In the genomic region with DNA sequence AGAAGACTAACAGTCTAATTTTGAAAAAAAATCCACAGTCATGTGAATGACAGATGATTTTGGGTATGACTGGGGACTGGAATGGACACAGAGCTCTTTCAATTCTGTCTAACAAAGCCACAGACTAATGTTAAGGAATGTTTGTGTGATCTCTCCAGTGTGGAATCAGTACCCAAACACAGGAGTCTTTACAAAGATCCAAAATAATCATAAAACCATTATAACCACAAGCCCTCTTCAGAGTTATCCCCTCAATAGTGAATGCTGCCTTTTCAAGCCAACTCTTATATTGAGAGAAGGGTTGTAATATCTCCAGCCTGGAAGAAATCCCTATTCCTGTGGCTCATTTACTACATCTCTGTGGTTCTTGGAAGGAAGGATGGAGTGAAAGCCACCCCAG, we compare ENCODE assay signal across 25 cellular contexts.
DNase-seq lines count a peak whose midpoint lies in the region; ATAC-seq, FAIRE-seq and TF ChIP-seq lines count a peak whose summit lies in the region.
"Had no signal": no experiment of that assay in that cellular context is flagged by ENCODE, and none has a peak within 500 bp of the region (broad histone marks: within the 10 kb centered on the region; RNA-seq: fewer than 3 reads in every experiment).

No MANE protein-coding gene starts in this region.

- no peak overlapping the region for H3K4me3 ChIP-seq in AG10803 (ENCODE audit: low read length)
- H3K4me3 ChIP-seq in GM23248 = no peak overlapping the region
- H3K4me3 ChIP-seq in GM12878 = no peak overlapping the region
- no peak overlapping the region for H3K4me3 ChIP-seq in A673 (ENCODE audit: low read depth, low read length, poor library complexity, severe bottlenecking)
- H3K4me3 ChIP-seq: K562, SK-N-MC had no signal

- H3K79me2 ChIP-seq in GM23248 (ENCODE audit: insufficient read depth) (no peaks in the 10 kb centered on the region), GM12878 (ENCODE audit: control insufficient read depth, insufficient read depth, low read length) (no peaks in the 10 kb centered on the region)

- ATAC-seq in GM12878 = no peak
- no peak for ATAC-seq in GM19035 (IDR thresholded peaks at IDR 0.05; ENCODE audit: unreplicated experiment)
- ATAC-seq in HG03432 (IDR thresholded peaks at IDR 0.05; ENCODE audit: unreplicated experiment) = no peak
- ATAC-seq: K562 had no signal

- no peak for TF ChIP-seq CTCF in AG10803 (conservative IDR thresholded peaks at IDR 0.05; ENCODE audit: low read length)
- no peak for TF ChIP-seq CTCF in GM12878 (IDR thresholded peaks at IDR 0.05 in 2 of 3, conservative IDR thresholded peaks at IDR 0.05 in 1 of 3; ENCODE audit: control insufficient read depth in 2 of 3, extremely low read depth in 1 of 3, insufficient read depth in 1 of 3, low read depth in 3 of 3, low read length in 3 of 3)
- TF ChIP-seq CTCF in A673 (conservative IDR thresholded peaks at IDR 0.05; ENCODE audit: low read depth, low read length) = no peak

- in situ Hi-C loops in GM23248 (cut with MboI) = no loop called here
- in situ Hi-C loops in GM12878 (cut with MboI) = no loop called here

- no peak overlapping the region for H3K9ac ChIP-seq in GM23248
- no peak overlapping the region for H3K9ac ChIP-seq in GM12878 (ENCODE audit: control insufficient read depth, insufficient read depth, low read length)

- SMC1A ChIA-PET in GM12878 (lab: Charles Lee; ENCODE audit: uncharacterized antibody, unreplicated experiment) = interaction anchor here (0.7 to 7.6 kb wide), 4 partner anchors 20 to 1015 kb away, joined by 3 to 62 read pairs (median 10); no protein-coding TSS in a partner anchor

- H3K36me3 ChIP-seq in GM23248 (ENCODE audit: low read depth) (no peaks in the 10 kb centered on the region), GM12878 (ENCODE audit: control insufficient read depth in 2 of 2, insufficient read depth in 2 of 2, low read length in 1 of 2) (no peaks in the 10 kb centered on the region), A673 (ENCODE audit: insufficient read depth, low read length, poor library complexity, severe bottlenecking) (no peaks in the 10 kb centered on the region)
- H3K36me3 ChIP-seq: BE2C had no signal

- peaks cover 27% of the 10 kb centered on the region for H3F3A ChIP-seq in GM23248 (ENCODE audit: insufficient read depth)

- TF ChIP-seq POLR2A in GM12878 (IDR thresholded peaks at IDR 0.05; ENCODE audit: low read depth, low read length) = no peak

- H4K20me1 ChIP-seq in GM23248 (ENCODE audit: insufficient read depth) (no peaks in the 10 kb centered on the region), GM12878 (ENCODE audit: control insufficient read depth, insufficient read depth) (no peaks in the 10 kb centered on the region)

- TF ChIP-seq RAD21 in GM12878 (IDR thresholded peaks at IDR 0.05; ENCODE audit: insufficient read depth, low read depth, low read length) = no peak

- H3K9me2 ChIP-seq in GM23248 (ENCODE audit: insufficient read depth) = no peaks in the 10 kb centered on the region

- peaks cover 35% of the 10 kb centered on the region for H3K4me1 ChIP-seq in GM23248 (ENCODE audit: insufficient read depth)
- peaks cover 5% of the 10 kb centered on the region; the same call in 1 of the 2 replicates for H3K4me1 ChIP-seq in GM12878 (ENCODE audit: control insufficient read depth, insufficient read depth, low read length)
- H3K4me1 ChIP-seq in A673 (ENCODE audit: insufficient read depth, low read length, poor library complexity, severe bottlenecking) = no peaks in the 10 kb centered on the region

- H3K27me3 ChIP-seq in GM23248 (replicated peaks; ENCODE audit: insufficient read depth) (no peaks in the 10 kb centered on the region), GM12878 (replicated peaks in 1 of 2; ENCODE audit: control insufficient read depth in 2 of 2, insufficient read depth in 2 of 2, low read length in 1 of 2) (no peaks in the 10 kb centered on the region), A673 (replicated peaks; ENCODE audit: insufficient read depth, low read depth, low read length, poor library complexity) (no peaks in the 10 kb centered on the region)
- H3K27me3 ChIP-seq: BE2C had no signal

- FAIRE-seq in GM12878 (lab: Jason Lieb, UNC) = no peak
- FAIRE-seq: A204.1, GM12892, H54, K562 had no signal

- intact Hi-C loops in GM12878 (cut with micrococcal nuclease; ENCODE audit: unreplicated experiment) = no loop called here
- intact Hi-C loops in A673 (cut with micrococcal nuclease; ENCODE audit: unreplicated experiment) = no loop called here

- no peak overlapping the region for H3K4me2 ChIP-seq in GM23248 (ENCODE audit: unreplicated experiment)
- H3K4me2 ChIP-seq in GM12878 (ENCODE audit: control insufficient read depth, insufficient read depth) = no peak overlapping the region

- DNase-seq in AG10803 (ENCODE audit: low read depth) (peak; percentile 86), GM23248 (peak; percentile 37), GM12878 (ENCODE audit: low read depth, low spot score) (no peak), kidney tubule cell (ENCODE audit: low spot score) (peak; percentile 29), putamen (ENCODE audit: low spot score) (no peak), A673 (ENCODE audit: low spot score) (no peak)
- DNase-seq: BE2C; Calu3; CD4-positive, alpha-beta T cell; DMS53; HFFc6; NCI-H1417; NCI-H1930; NCI-H2171 treated with DMSO at 0.1 percent for 48 hours; NCI-H446 treated with DMSO at 0.1 percent for 48 hours; NK-92 treated with Interleukin-12 subunit alpha and Interleukin-12 subunit beta, amount 100 ng/mL, for 24 hours; OCI-M1 had no signal

- TF ChIP-seq EP300 in GM12878 (IDR thresholded peaks at IDR 0.05; ENCODE audit: borderline replicate concordance in 1 of 2, control insufficient read depth in 1 of 2, low read depth in 2 of 2, low read length in 2 of 2) = no peak

- BruUV-seq in GM12878 (replicated peaks; lab: Mats Ljungman, UMichigan) = no TSS peak
- no TSS peak for BruUV-seq in A673 (replicated peaks; lab: Mats Ljungman, UMichigan)

- no peak overlapping the region for H3K27ac ChIP-seq in GM23248
- no peak overlapping the region; the same call in 1 of the 2 replicates for H3K27ac ChIP-seq in GM12878 (ENCODE audit: control insufficient read depth, insufficient read depth)
- H3K27ac ChIP-seq in A673 (ENCODE audit: low read depth, low read length, poor library complexity, severe bottlenecking) = no peak overlapping the region
- H3K27ac ChIP-seq: RWPE1, SK-N-MC had no signal

- RAD21 ChIA-PET in GM12878 (lab: Charles Lee; ENCODE audit: unreplicated experiment) = interaction anchor here (1.1 to 5.7 kb wide), 7 partner anchors 11 to 684 kb away, joined by 3 to 34 read pairs (median 5); no protein-coding TSS in a partner anchor

- CTCF ChIA-PET in GM12878 (lab: Yijun Ruan, JAX) = interaction anchor here (1.2 to 2.6 kb wide), 6 partner anchors 11 to 696 kb away, joined by 3 to 9 read pairs (median 5); no protein-coding TSS in a partner anchor
- CTCF ChIA-PET in A673 (lab: Charles Lee) = no interaction called here

- POLR2A ChIA-PET in GM12878 (lab: Charles Lee) (interaction anchor here (0.6 to 1.3 kb wide), 2 partner anchors 123 to 1489 kb away, joined by 3 to 4 read pairs; no protein-coding TSS in a partner anchor), A673 (lab: Charles Lee; ENCODE audit: low non-redundant PET) (no interaction called here)

- no peak overlapping the region for H2AFZ ChIP-seq in GM23248
- no peak overlapping the region for H2AFZ ChIP-seq in GM12878 (ENCODE audit: control insufficient read depth, low read depth, low read length)

- H3K9me3 ChIP-seq in GM23248 (ENCODE audit: low read depth) (no peaks in the 10 kb centered on the region), GM12878 (replicated peaks; ENCODE audit: control insufficient read depth, insufficient read depth, low read length) (no peaks in the 10 kb centered on the region; the same call in 2 of the 3 replicates), A673 (ENCODE audit: low read depth, low read length, poor library complexity, severe bottlenecking) (no peaks in the 10 kb centered on the region)
- H3K9me3 ChIP-seq: BE2C had no signal

TF ChIP-seq in GM12878, 131 proteins besides CTCF, POLR2A, EP300 and RAD21 (continues in another document):
- TF ChIP-seq, protein P1, sequence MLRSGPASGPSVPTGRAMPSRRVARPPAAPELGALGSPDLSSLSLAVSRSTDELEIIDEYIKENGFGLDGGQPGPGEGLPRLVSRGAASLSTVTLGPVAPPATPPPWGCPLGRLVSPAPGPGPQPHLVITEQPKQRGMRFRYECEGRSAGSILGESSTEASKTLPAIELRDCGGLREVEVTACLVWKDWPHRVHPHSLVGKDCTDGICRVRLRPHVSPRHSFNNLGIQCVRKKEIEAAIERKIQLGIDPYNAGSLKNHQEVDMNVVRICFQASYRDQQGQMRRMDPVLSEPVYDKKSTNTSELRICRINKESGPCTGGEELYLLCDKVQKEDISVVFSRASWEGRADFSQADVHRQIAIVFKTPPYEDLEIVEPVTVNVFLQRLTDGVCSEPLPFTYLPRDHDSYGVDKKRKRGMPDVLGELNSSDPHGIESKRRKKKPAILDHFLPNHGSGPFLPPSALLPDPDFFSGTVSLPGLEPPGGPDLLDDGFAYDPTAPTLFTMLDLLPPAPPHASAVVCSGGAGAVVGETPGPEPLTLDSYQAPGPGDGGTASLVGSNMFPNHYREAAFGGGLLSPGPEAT (IDR thresholded peaks at IDR 0.05; ENCODE audit: low read depth) = peak; percentile 27; the same call in 1 of the 2 replicates
- TF ChIP-seq, protein P2, sequence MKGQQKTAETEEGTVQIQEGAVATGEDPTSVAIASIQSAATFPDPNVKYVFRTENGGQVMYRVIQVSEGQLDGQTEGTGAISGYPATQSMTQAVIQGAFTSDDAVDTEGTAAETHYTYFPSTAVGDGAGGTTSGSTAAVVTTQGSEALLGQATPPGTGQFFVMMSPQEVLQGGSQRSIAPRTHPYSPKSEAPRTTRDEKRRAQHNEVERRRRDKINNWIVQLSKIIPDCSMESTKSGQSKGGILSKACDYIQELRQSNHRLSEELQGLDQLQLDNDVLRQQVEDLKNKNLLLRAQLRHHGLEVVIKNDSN (IDR thresholded peaks at IDR 0.05; ENCODE audit: borderline replicate concordance, extremely low read length, insufficient read depth, low read depth, low read length) = no peak

Comparison
In these comparisons a context has a peak if more than half of its experiments do, and no peak if none do; other contexts are left out.
1. DNase-seq: peak in AG10803 (single experiment), GM23248 (single experiment) and kidney tubule cell (single experiment); none in GM12878 (single experiment), putamen (single experiment) and A673 (single experiment).